In the genomic region with DNA sequence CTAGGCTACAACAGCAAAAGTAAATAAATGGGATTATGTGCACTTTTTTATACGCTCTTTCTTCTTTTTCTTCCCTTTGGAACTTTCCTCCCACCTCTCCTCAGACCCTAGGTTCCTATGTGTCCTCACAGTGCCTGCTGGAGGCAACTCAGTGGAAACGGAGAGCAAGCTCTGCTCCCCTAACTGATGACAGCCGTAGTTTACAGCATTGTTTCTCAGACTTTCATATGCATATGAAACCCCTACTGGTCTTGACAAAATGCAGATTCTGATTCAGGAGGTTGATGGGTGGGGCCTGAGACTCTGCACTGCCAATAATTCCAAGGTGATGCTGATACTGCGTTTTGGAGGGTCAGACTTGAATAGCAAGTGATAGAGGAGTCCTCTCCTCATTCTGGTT, we compare ENCODE assay signal across 23 cellular contexts. TPM values are rescaled to one million over a fixed set of nuclear protein-coding genes. Genes with fewer than 3 reads are reported as not detected.
"Had no signal": no experiment of that assay in that cellular context is flagged by ENCODE, and none has a peak within 500 bp of the region (broad histone marks: within the 10 kb centered on the region; RNA-seq: fewer than 3 reads in every experiment).

No MANE protein-coding gene starts in this region.

- H3K4me3 Mint-ChIP-seq: naive thymus-derived CD4-positive, alpha-beta T cell; nephron progenitor cell; stimulated activated memory B cell treated with anti-CD40 and anti-IgM and Interleukin-4, amounts not matched to agents 10 μg/mL and 1 μg/mL and 100 μg/mL, for 72 hours; stimulated activated naive CD8-positive, alpha-beta T cell treated with anti-CD3 and anti-CD28 coated beads, Interleukin-15, Interleukin-2, amounts not matched to agents 100 ng/mL and 50 ng/mL, for 24 hours had no signal

- FAIRE-seq: endometrium had no signal

- H3K27ac Mint-ChIP-seq: naive thymus-derived CD4-positive, alpha-beta T cell; nephron progenitor cell; stimulated activated memory B cell treated with anti-CD40 and anti-IgM and Interleukin-4, amounts not matched to agents 10 μg/mL and 1 μg/mL and 100 μg/mL, for 72 hours; stimulated activated naive CD8-positive, alpha-beta T cell treated with anti-CD3 and anti-CD28 coated beads, Interleukin-15, Interleukin-2, amounts not matched to agents 100 ng/mL and 50 ng/mL, for 24 hours had no signal

- H3K27me3 ChIP-seq: colonic mucosa, esophagus muscularis mucosa, gastroesophageal sphincter, neutrophil, tibial artery, upper lobe of right lung had no signal

- DNase-seq: colonic mucosa; effector CD8-positive, alpha-beta T cell; glutamatergic neuron; islet precursor cell; mammary epithelial cell; naive thymus-derived CD4-positive, alpha-beta T cell; nephron progenitor cell; posterior cingulate gyrus; spleen; stimulated activated CD4-positive, alpha-beta T cell treated with anti-CD3 and anti-CD28 coated beads, Interleukin-15, amount 100 ng/mL, for 24 hours; stimulated activated CD4-positive, alpha-beta T cell treated with anti-CD3 and anti-CD28 coated beads, Interleukin-1b, Interleukin-23, amount 100 ng/mL, for 48 hours; stimulated activated CD4-positive, alpha-beta T cell treated with anti-CD3 and anti-CD28 coated beads, Interleukin-4, amount 100 ng/mL, for 24 hours; tibial artery; upper lobe of right lung had no signal

- H3K9me3 Mint-ChIP-seq: naive thymus-derived CD4-positive, alpha-beta T cell; nephron progenitor cell; stimulated activated memory B cell treated with anti-CD40 and anti-IgM and Interleukin-4, amounts not matched to agents 10 μg/mL and 1 μg/mL and 100 μg/mL, for 72 hours; stimulated activated naive CD8-positive, alpha-beta T cell treated with anti-CD3 and anti-CD28 coated beads, Interleukin-15, Interleukin-2, amounts not matched to agents 100 ng/mL and 50 ng/mL, for 24 hours had no signal

- ATAC-seq: gastroesophageal sphincter; left lobe of liver; naive thymus-derived CD4-positive, alpha-beta T cell; sciatic nerve; stimulated activated memory B cell treated with anti-CD40 and anti-IgM and Interleukin-4, amounts not matched to agents 10 μg/mL and 1 μg/mL and 100 μg/mL, for 72 hours; upper lobe of right lung had no signal

- H3K4me3 ChIP-seq: colonic mucosa, esophagus muscularis mucosa, gastroesophageal sphincter, spleen, tibial artery, upper lobe of right lung had no signal

- H3K4me1 Mint-ChIP-seq: nephron progenitor cell; stimulated activated memory B cell treated with anti-CD40 and anti-IgM and Interleukin-4, amounts not matched to agents 10 μg/mL and 1 μg/mL and 100 μg/mL, for 72 hours had no signal

- H3K27ac ChIP-seq: colonic mucosa, epithelial cell of prostate, esophagus muscularis mucosa, gastroesophageal sphincter, neutrophil, spleen, tibial artery, upper lobe of right lung had no signal

- H3K36me3 Mint-ChIP-seq: stimulated activated memory B cell treated with anti-CD40 and anti-IgM and Interleukin-4, amounts not matched to agents 10 μg/mL and 1 μg/mL and 100 μg/mL, for 72 hours had no signal

- H3K9me3 ChIP-seq: colonic mucosa, esophagus muscularis mucosa, gastroesophageal sphincter, neutrophil, spleen, tibial artery, upper lobe of right lung had no signal

- H3K4me1 ChIP-seq: colonic mucosa, esophagus muscularis mucosa, gastroesophageal sphincter, tibial artery had no signal

- H3K36me3 ChIP-seq: colonic mucosa, esophagus muscularis mucosa, gastroesophageal sphincter, neutrophil, spleen, tibial artery, upper lobe of right lung had no signal

RNA-seq across cellular contexts. Expression of a gene that starts 34.3 kb away (rescaled TPM):
- polyA plus RNA-seq: naive thymus-derived CD4-positive, alpha-beta T cell had no signal
